Comparison of ENCODE assay signal across 8 cellular contexts in the genomic region with DNA sequence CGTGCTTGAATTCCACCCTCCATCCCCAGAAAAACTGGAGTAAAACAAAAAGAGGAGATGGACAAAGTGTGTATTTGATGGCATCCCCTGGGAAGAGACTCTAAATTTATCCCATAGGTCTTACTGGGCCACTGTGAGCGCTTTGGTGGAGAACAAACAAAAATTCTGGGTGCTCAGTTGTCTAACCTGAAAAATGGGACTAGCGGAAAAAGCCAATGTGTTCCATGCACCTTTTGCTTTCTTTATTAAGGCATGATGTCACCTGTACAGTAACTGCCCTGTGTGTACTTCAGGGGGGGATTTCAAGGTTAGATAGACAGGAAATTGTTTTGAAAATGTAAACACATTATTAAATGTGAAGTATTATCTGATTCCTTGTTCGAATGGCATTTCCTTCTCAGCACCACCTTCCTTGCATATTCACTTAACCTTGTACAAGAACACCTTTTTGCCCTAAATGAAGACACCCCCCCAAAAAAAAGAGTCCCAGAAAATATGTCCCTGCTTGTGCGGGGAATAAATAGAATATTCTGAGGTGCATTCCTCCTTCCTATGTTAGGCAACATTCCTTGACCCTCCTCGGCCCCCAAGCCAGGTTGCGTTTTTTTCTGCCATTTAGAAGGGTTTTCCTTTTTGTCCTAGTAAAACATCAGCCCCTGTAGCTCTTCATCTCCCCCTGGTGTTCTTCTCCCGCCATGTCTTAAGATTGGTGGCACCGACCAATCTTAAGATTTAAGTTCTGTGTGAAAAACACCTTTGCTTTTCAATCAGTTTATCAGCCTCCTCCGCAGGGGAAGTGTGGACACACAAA. TPM values are rescaled to one million over a fixed set of nuclear protein-coding genes. Genes with fewer than 3 reads are reported as not detected.
DNase-seq lines count a peak whose midpoint lies in the region; ATAC-seq, FAIRE-seq and TF ChIP-seq lines count a peak whose summit lies in the region.

No MANE protein-coding gene starts in this region.

- peak overlapping the region; percentile 26 for H3K4me3 ChIP-seq in NB4 (ENCODE audit: low read depth, low read length)

- peak; percentile 75 for DNase-seq in A172 (ENCODE audit: low spot score)
- no peak for DNase-seq in GM12892 (ENCODE audit: insufficient read length)
- DNase-seq in NB4 (ENCODE audit: low read depth) = peak; percentile 78
- peak; percentile 60 for DNase-seq in ecto neural progenitor cell (ENCODE audit: low spot score)
- peak; percentile 53 for DNase-seq in medulla oblongata (ENCODE audit: extremely low spot score)
- peak; percentile 9 for DNase-seq in stimulated activated CD8-positive, alpha-beta memory T cell treated with anti-CD3 and anti-CD28 coated beads, Interleukin-12 subunit alpha, Interleukin-12 subunit beta, amount 100 ng/mL, for 1 hour (ENCODE audit: low read depth)

- peak; percentile 36 to 53 for ATAC-seq in activated CD4-positive, CD25-positive, alpha-beta regulatory T cell treated with anti-CD3 and anti-CD28 coated beads, Interleukin-2, amount 50 U/mL, for 24 hours
- no peak for ATAC-seq in HG02623 (IDR thresholded peaks at IDR 0.05; ENCODE audit: unreplicated experiment)

- TF ChIP-seq POLR2A in GM12892 (IDR thresholded peaks at IDR 0.05; ENCODE audit: low read depth, low read length) = no peak
- no peak for TF ChIP-seq POLR2A in NB4 (IDR thresholded peaks at IDR 0.05; ENCODE audit: extremely low read depth, insufficient read length)

- peak; percentile 91 for TF ChIP-seq CTCF in NB4 (IDR thresholded peaks at IDR 0.05; ENCODE audit: low read depth, low read length)

- peak; percentile 56 for FAIRE-seq in GM12892 (lab: Jason Lieb, UNC)

RNA-seq across cellular contexts. Expression of a gene that starts 1.1 kb away (rescaled TPM):
- 24.0 and 28.5 TPM in 2 replicates for total RNA-seq in A172 (2014; rRNA removed; shearing (Covaris generic))
- polyA plus RNA-seq in GM12892 (2012; ENCODE audit: missing spikeins) = 6.2 TPM
